9 cellular contexts compared by ENCODE assay signal in genomic region chr17:64779344-64780095, GRCh38.
DNase-seq lines count a peak whose midpoint lies in the region; ATAC-seq lines count a peak whose summit lies in the region.
"Had no signal": no experiment of that assay in that cellular context is flagged by ENCODE, and none has a peak within 500 bp of the region (broad histone marks: within the 10 kb centered on the region; RNA-seq: fewer than 3 reads in every experiment).

No MANE protein-coding gene starts in this region.

- H3K27me3 ChIP-seq in iPS-20b (ENCODE audit: insufficient read depth, low read length) = peaks cover 89% of the 10 kb centered on the region

- peak overlapping the region; percentile 69; the same call in 1 of the 2 replicates for H3K4me3 ChIP-seq in iPS-20b (ENCODE audit: low read length)

- H3K4me1 Mint-ChIP-seq in activated T-helper 17 cell treated with anti-CD3 and anti-CD28 coated beads, Interleukin-2, amount 50 U/mL, for 72 hours = peaks cover 4% of the 10 kb centered on the region
- H3K4me1 Mint-ChIP-seq in stimulated activated naive B cell treated with anti-CD40 and anti-IgM and Interleukin-4, amounts not matched to agents 10 μg/mL and 1 μg/mL and 100 μg/mL, for 72 hours = peaks cover 34 to 68% of the 10 kb centered on the region in 2 donors

- peaks cover 3% of the 10 kb centered on the region for H3K36me3 Mint-ChIP-seq in activated T-helper 17 cell treated with anti-CD3 and anti-CD28 coated beads, Interleukin-2, amount 50 U/mL, for 72 hours (ENCODE audit: low read depth)
- H3K36me3 Mint-ChIP-seq in stimulated activated naive B cell treated with anti-CD40 and anti-IgM and Interleukin-4, amounts not matched to agents 10 μg/mL and 1 μg/mL and 100 μg/mL, for 72 hours = peaks cover 15 to 18% of the 10 kb centered on the region in 2 donors

- H3K27me3 Mint-ChIP-seq in activated T-helper 17 cell treated with anti-CD3 and anti-CD28 coated beads, Interleukin-2, amount 50 U/mL, for 72 hours = no peaks in the 10 kb centered on the region
- H3K27me3 Mint-ChIP-seq in stimulated activated naive B cell treated with anti-CD40 and anti-IgM and Interleukin-4, amounts not matched to agents 10 μg/mL and 1 μg/mL and 100 μg/mL, for 72 hours = peaks cover 6 to 17% of the 10 kb centered on the region in 2 donors

- no peak overlapping the region for H3K9ac ChIP-seq in iPS-20b (ENCODE audit: low read depth, low read length)

- no peak overlapping the region for H3K27ac Mint-ChIP-seq in activated T-helper 17 cell treated with anti-CD3 and anti-CD28 coated beads, Interleukin-2, amount 50 U/mL, for 72 hours
- H3K27ac Mint-ChIP-seq in stimulated activated naive B cell treated with anti-CD40 and anti-IgM and Interleukin-4, amounts not matched to agents 10 μg/mL and 1 μg/mL and 100 μg/mL, for 72 hours = no peak overlapping the region

- no peaks in the 10 kb centered on the region for H3K9me3 Mint-ChIP-seq in activated T-helper 17 cell treated with anti-CD3 and anti-CD28 coated beads, Interleukin-2, amount 50 U/mL, for 72 hours
- H3K9me3 Mint-ChIP-seq in stimulated activated naive B cell treated with anti-CD40 and anti-IgM and Interleukin-4, amounts not matched to agents 10 μg/mL and 1 μg/mL and 100 μg/mL, for 72 hours = no peaks in the 10 kb centered on the region

- H3K4me1 ChIP-seq in iPS-20b (ENCODE audit: insufficient read depth, low read length) = peaks cover 11% of the 10 kb centered on the region; the same call in 1 of the 2 replicates

- DNase-seq in DMS153 treated with DMSO at 0.1 percent for 48 hours (lab: John Stamatoyannopoulos, UW; ENCODE audit: unreplicated experiment) (peak; percentile 25), DMS153 (lab: John Stamatoyannopoulos, UW) (no peak), cerebellar cortex (ENCODE audit: low spot score) (no peak), activated gamma-delta T cell (lab: John Stamatoyannopoulos, UW) (no peak)
- DNase-seq in stimulated activated naive B cell treated with anti-CD40 and anti-IgM and Interleukin-4, amounts not matched to agents 10 μg/mL and 1 μg/mL and 100 μg/mL, for 72 hours = no peak
- DNase-seq: 8988T had no signal

- H3K36me3 ChIP-seq in iPS-20b (ENCODE audit: insufficient read depth, low read depth, low read length) = no peaks in the 10 kb centered on the region

- H3K27ac ChIP-seq in iPS-20b (ENCODE audit: low read length) = no peak overlapping the region

- ATAC-seq in activated T-helper 17 cell treated with anti-CD3 and anti-CD28 coated beads, Interleukin-2, amount 50 U/mL, for 72 hours (replicated peaks) = no peak
- ATAC-seq in stimulated activated naive B cell treated with anti-CD40 and anti-IgM and Interleukin-4, amounts not matched to agents 10 μg/mL and 1 μg/mL and 100 μg/mL, for 72 hours (replicated peaks) = no peak
- ATAC-seq in HG02759 (IDR thresholded peaks at IDR 0.05; ENCODE audit: unreplicated experiment) = no peak

- peak overlapping the region; percentile 63 for H3K4me3 Mint-ChIP-seq in activated T-helper 17 cell treated with anti-CD3 and anti-CD28 coated beads, Interleukin-2, amount 50 U/mL, for 72 hours
- H3K4me3 Mint-ChIP-seq in stimulated activated naive B cell treated with anti-CD40 and anti-IgM and Interleukin-4, amounts not matched to agents 10 μg/mL and 1 μg/mL and 100 μg/mL, for 72 hours = peak overlapping the region; percentile 36 to 71

- no peaks in the 10 kb centered on the region; the same call in 1 of the 2 replicates for H3K9me3 ChIP-seq in iPS-20b (ENCODE audit: insufficient read depth, low read depth, low read length)
